13 cellular contexts compared by ENCODE assay signal in the genomic region with DNA sequence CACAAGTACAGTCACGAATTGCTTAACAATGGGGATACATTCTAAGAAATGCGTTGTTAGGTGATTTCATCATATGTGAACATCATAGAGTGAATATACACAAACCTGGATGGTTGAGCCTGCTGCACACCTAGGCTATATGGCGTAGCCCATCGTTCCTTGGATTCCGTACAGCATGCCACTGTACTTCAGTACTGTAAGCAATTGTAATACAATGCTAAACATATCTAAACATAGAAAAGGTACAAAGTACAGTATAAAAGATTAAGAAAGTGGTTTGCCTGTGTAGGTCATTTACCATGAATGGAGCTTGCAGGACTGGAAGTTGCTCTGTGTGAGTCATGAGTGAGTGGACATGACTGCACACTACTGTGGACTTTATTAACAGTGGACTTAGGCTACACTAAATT.
DNase-seq lines count a peak whose midpoint lies in the region; TF ChIP-seq lines count a peak whose summit lies in the region.
"Had no signal": no experiment of that assay in that cellular context is flagged by ENCODE, and none has a peak within 500 bp of the region (broad histone marks: within the 10 kb centered on the region; RNA-seq: fewer than 3 reads in every experiment).

No MANE protein-coding gene starts in this region.

- no peaks in the 10 kb centered on the region for H3K36me3 ChIP-seq in SJSA1
- H3K36me3 ChIP-seq: cardiac muscle cell, heart right ventricle had no signal

- TF ChIP-seq CTCF in HFFc6 (IDR thresholded peaks at IDR 0.05) (no peak), fibroblast of mammary gland (conservative IDR thresholded peaks at IDR 0.05; ENCODE audit: control insufficient read depth, insufficient read depth, low read depth, low read length) (no peak), retinal pigment epithelial cell (conservative IDR thresholded peaks at IDR 0.05; ENCODE audit: low read depth, low read length) (no peak)

- H3K4me1 ChIP-seq in SJSA1 (replicated peaks) = peaks cover 94% of the 10 kb centered on the region

- 0 out of 2 replicates have a peak overlapping the region, but pooled peaks have one; percentile 30 for H3K4me3 Mint-ChIP-seq in HFFc6
- no peak overlapping the region for H3K4me3 Mint-ChIP-seq in T-helper 2 cell treated with Interferon-gamma antibody and Interleukin-4, amounts not matched to agents 5 μg/mL and 100 μg/mL, for 36 hours

- peak overlapping the region; percentile 99 for H3K27ac Mint-ChIP-seq in HFFc6
- H3K27ac Mint-ChIP-seq in T-helper 2 cell treated with Interferon-gamma antibody and Interleukin-4, amounts not matched to agents 5 μg/mL and 100 μg/mL, for 36 hours = no peak overlapping the region

- no peaks in the 10 kb centered on the region for H3K27me3 ChIP-seq in SJSA1 (replicated peaks)
- H3K27me3 ChIP-seq: cardiac muscle cell, heart right ventricle had no signal

- peak overlapping the region; percentile 67 for H3K27ac ChIP-seq in SJSA1
- H3K27ac ChIP-seq: cardiac muscle cell had no signal

- no peaks in the 10 kb centered on the region for H3K9me3 Mint-ChIP-seq in HFFc6
- no peaks in the 10 kb centered on the region for H3K9me3 Mint-ChIP-seq in T-helper 2 cell treated with Interferon-gamma antibody and Interleukin-4, amounts not matched to agents 5 μg/mL and 100 μg/mL, for 36 hours

- DNase-seq in HFFc6 (peak; percentile 81), SJSA1 (ENCODE audit: low read depth in 1 of 2, low spot score in 2 of 2) (peak; percentile 72 to 74), fibroblast of mammary gland (ENCODE audit: low read depth) (peak; percentile 91), retinal pigment epithelial cell (ENCODE audit: low read depth) (peak; percentile 52), germinal center (ENCODE audit: low spot score) (no peak), GDM1 (lab: John Stamatoyannopoulos, UW) (no peak)
- no peak for DNase-seq in T-helper 2 cell treated with Interferon-gamma antibody and Interleukin-4, amounts not matched to agents 5 μg/mL and 100 μg/mL, for 36 hours (ENCODE audit: low spot score)
- DNase-seq: activated CD8-positive, alpha-beta memory T cell treated with anti-CD3 and anti-CD28 coated beads, Interleukin-2, amount 50 U/mL, for 4 hours; heart right ventricle; midbrain; NCI-H1930 had no signal

- H3K4me1 Mint-ChIP-seq in HFFc6 (ENCODE audit: low read depth) = peaks cover 98% of the 10 kb centered on the region
- H3K4me1 Mint-ChIP-seq in T-helper 2 cell treated with Interferon-gamma antibody and Interleukin-4, amounts not matched to agents 5 μg/mL and 100 μg/mL, for 36 hours (ENCODE audit: low read depth) = no peaks in the 10 kb centered on the region

- H3K27me3 Mint-ChIP-seq in HFFc6 (ENCODE audit: insufficient read depth) = no peaks in the 10 kb centered on the region
- H3K27me3 Mint-ChIP-seq in T-helper 2 cell treated with Interferon-gamma antibody and Interleukin-4, amounts not matched to agents 5 μg/mL and 100 μg/mL, for 36 hours (ENCODE audit: low read depth) = peaks cover 19% of the 10 kb centered on the region

- peaks cover 12% of the 10 kb centered on the region; the same call in 1 of the 2 replicates for H3K36me3 Mint-ChIP-seq in HFFc6 (ENCODE audit: low read depth)
- H3K36me3 Mint-ChIP-seq in T-helper 2 cell treated with Interferon-gamma antibody and Interleukin-4, amounts not matched to agents 5 μg/mL and 100 μg/mL, for 36 hours (ENCODE audit: low read depth) = no peaks in the 10 kb centered on the region

- no peak overlapping the region for H3K4me3 ChIP-seq in SJSA1
- no peak overlapping the region for H3K4me3 ChIP-seq in fibroblast of mammary gland (ENCODE audit: control insufficient read depth, low read depth, low read length)
- H3K4me3 ChIP-seq in retinal pigment epithelial cell (ENCODE audit: low read length) = no peak overlapping the region
- H3K4me3 ChIP-seq: cardiac muscle cell, heart right ventricle, skin epidermis had no signal

- no peaks in the 10 kb centered on the region for H3K9me3 ChIP-seq in SJSA1 (replicated peaks)
- H3K9me3 ChIP-seq: heart right ventricle had no signal

Comparison
In these comparisons a context has a peak if more than half of its experiments do, and no peak if none do; other contexts are left out.
1. DNase-seq: peak in HFFc6 (single experiment), SJSA1 (2 of 2), fibroblast of mammary gland (single experiment) and retinal pigment epithelial cell (single experiment); none in germinal center (single experiment), T-helper 2 cell treated with Interferon-gamma antibody and Interleukin-4, amounts not matched to agents 5 μg/mL and 100 μg/mL, for 36 hours (single experiment) and GDM1 (single experiment).